In the genomic region with DNA sequence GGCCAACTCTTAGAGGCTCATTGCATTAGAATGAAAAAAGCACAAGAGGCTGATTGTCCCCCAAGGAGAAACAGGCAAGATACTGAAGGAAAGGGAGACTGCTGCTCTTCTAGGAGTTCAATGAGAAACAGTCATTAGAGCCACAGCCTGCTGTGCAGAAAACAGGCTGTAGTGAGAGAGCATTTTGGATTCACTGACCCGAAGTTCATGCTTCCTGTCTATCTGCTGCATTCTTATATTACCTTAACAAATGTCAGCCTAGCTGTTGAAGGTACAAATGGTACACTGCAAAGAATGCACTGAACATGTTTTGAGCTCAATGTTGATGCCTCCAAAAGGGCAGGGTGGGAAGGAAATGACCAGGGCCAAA, we compare ENCODE assay signal across 15 cellular contexts.
A peak's percentile ranks its signal among the peaks of the same experiment; 100 is the strongest.
DNase-seq lines count a peak whose midpoint lies in the region; ATAC-seq and TF ChIP-seq lines count a peak whose summit lies in the region.
"Had no signal": no experiment of that assay in that cellular context is flagged by ENCODE, and none has a peak within 500 bp of the region (broad histone marks: within the 10 kb centered on the region; RNA-seq: fewer than 3 reads in every experiment).

No MANE protein-coding gene starts in this region.

- ATAC-seq in GM19324 (IDR thresholded peaks at IDR 0.05; ENCODE audit: low FRiP score, unreplicated experiment) (peak; percentile 21), HG02623 (IDR thresholded peaks at IDR 0.05; ENCODE audit: unreplicated experiment) (peak; percentile 20), HG03442 (IDR thresholded peaks at IDR 0.05; ENCODE audit: unreplicated experiment) (peak; percentile 16)

- peaks cover 3% of the 10 kb centered on the region for H3K27me3 Mint-ChIP-seq in endothelial cell (ENCODE audit: unreplicated experiment)
- H3K27me3 Mint-ChIP-seq in progenitor cell of endocrine pancreas = peaks cover 8% of the 10 kb centered on the region
- H3K27me3 Mint-ChIP-seq: stimulated activated naive CD8-positive, alpha-beta T cell treated with anti-CD3 and anti-CD28 coated beads, Interleukin-15, Interleukin-2, amounts not matched to agents 100 ng/mL and 50 ng/mL, for 24 hours had no signal

- H3K36me3 Mint-ChIP-seq in endothelial cell (ENCODE audit: low read depth, unreplicated experiment) = no peaks in the 10 kb centered on the region
- H3K36me3 Mint-ChIP-seq in progenitor cell of endocrine pancreas (ENCODE audit: insufficient read depth) = no peaks in the 10 kb centered on the region

- H3K4me3 Mint-ChIP-seq in endothelial cell (ENCODE audit: unreplicated experiment) (no peak overlapping the region), progenitor cell of endocrine pancreas (ENCODE audit: low read depth) (no peak overlapping the region)
- H3K4me3 Mint-ChIP-seq: stimulated activated naive CD8-positive, alpha-beta T cell treated with anti-CD3 and anti-CD28 coated beads, Interleukin-15, Interleukin-2, amounts not matched to agents 100 ng/mL and 50 ng/mL, for 24 hours had no signal

- peaks cover 4% of the 10 kb centered on the region for H3K9me3 Mint-ChIP-seq in endothelial cell (ENCODE audit: unreplicated experiment)
- H3K9me3 Mint-ChIP-seq in progenitor cell of endocrine pancreas (ENCODE audit: low read depth) = no peaks in the 10 kb centered on the region
- H3K9me3 Mint-ChIP-seq: stimulated activated naive CD8-positive, alpha-beta T cell treated with anti-CD3 and anti-CD28 coated beads, Interleukin-15, Interleukin-2, amounts not matched to agents 100 ng/mL and 50 ng/mL, for 24 hours had no signal

- TF ChIP-seq CTCF in endothelial cell (IDR thresholded peaks at IDR 0.05; ENCODE audit: unreplicated experiment) (no peak), progenitor cell of endocrine pancreas (IDR thresholded peaks at IDR 0.05; ENCODE audit: unreplicated experiment) (no peak)

- DNase-seq in retina = peak; percentile 12
- DNase-seq in endothelial cell (ENCODE audit: low spot score) = no peak
- DNase-seq in activated CD4-positive, CD25-positive, alpha-beta regulatory T cell (lab: John Stamatoyannopoulos, UW) = no peak
- DNase-seq in progenitor cell of endocrine pancreas (ENCODE audit: low spot score, unreplicated experiment) = no peak
- DNase-seq in DMS153 treated with DMSO at 0.1 percent for 48 hours (lab: John Stamatoyannopoulos, UW; ENCODE audit: unreplicated experiment) = no peak
- DNase-seq: activated CD4-positive, alpha-beta T cell treated with anti-CD3 and anti-CD28 coated beads for 1 hour; cerebellar nuclear complex; IMR-90; islet precursor cell; SHP77; stimulated activated CD4-positive, alpha-beta T cell treated with anti-CD3 and anti-CD28 coated beads, Interleukin-15, amount 100 ng/mL, for 24 hours had no signal

- no peaks in the 10 kb centered on the region for H3K4me1 Mint-ChIP-seq in endothelial cell (ENCODE audit: unreplicated experiment)
- H3K4me1 Mint-ChIP-seq in progenitor cell of endocrine pancreas (ENCODE audit: low read depth) = peaks cover 7% of the 10 kb centered on the region

- H3K27ac Mint-ChIP-seq in endothelial cell (ENCODE audit: unreplicated experiment) = no peak overlapping the region
- H3K27ac Mint-ChIP-seq in progenitor cell of endocrine pancreas = no peak overlapping the region
- H3K27ac Mint-ChIP-seq: stimulated activated naive CD8-positive, alpha-beta T cell treated with anti-CD3 and anti-CD28 coated beads, Interleukin-15, Interleukin-2, amounts not matched to agents 100 ng/mL and 50 ng/mL, for 24 hours had no signal
